Comparison of ENCODE assay signal across 24 cellular contexts in genomic region chr3:52172262-52172757, GRCh38. TPM values are rescaled to one million over a fixed set of nuclear protein-coding genes. Genes with fewer than 3 reads are reported as not detected.
"Had no signal": no experiment of that assay in that cellular context is flagged by ENCODE, and none has a peak within 500 bp of the region (broad histone marks: within the 10 kb centered on the region; RNA-seq: fewer than 3 reads in every experiment).

No MANE protein-coding gene starts in this region.

- H3K4me1 ChIP-seq: heart right ventricle, right atrium auricular region, upper lobe of right lung had no signal

- H3K9me3 Mint-ChIP-seq: activated naive CD4-positive, alpha-beta T cell treated with anti-CD3 and anti-CD28 coated beads, Interleukin-2, amount 50 U/mL, for 72 hours; immature natural killer cell; naive thymus-derived CD8-positive, alpha-beta T cell had no signal

- H3K4me3 Mint-ChIP-seq: immature natural killer cell; naive thymus-derived CD8-positive, alpha-beta T cell; T-helper 17 cell had no signal

- H3K4me1 Mint-ChIP-seq: immature natural killer cell had no signal

- DNase-seq: activated CD4-positive, alpha-beta T cell treated with anti-CD3 and anti-CD28 coated beads for 1 hour; activated CD8-positive, alpha-beta memory T cell treated with anti-CD3 and anti-CD28 coated beads for 24 hours; activated CD8-positive, alpha-beta memory T cell treated with anti-CD3 and anti-CD28 coated beads, Interleukin-2, amount 50 U/mL, for 48 hours; activated gamma-delta T cell; activated T-cell treated with anti-CD3 and anti-CD28 coated beads, Interleukin-2, amount 50 U/mL, for 48 hours; heart right ventricle; immature natural killer cell; mesendoderm; stimulated activated CD4-positive, alpha-beta T cell treated with anti-CD3 and anti-CD28 coated beads, Interleukin-4, amount 100 ng/mL, for 1 hour; stomach; T-helper 17 cell; upper lobe of right lung had no signal

- H3K36me3 Mint-ChIP-seq: activated naive CD4-positive, alpha-beta T cell treated with anti-CD3 and anti-CD28 coated beads, Interleukin-2, amount 50 U/mL, for 72 hours; immature natural killer cell; naive thymus-derived CD8-positive, alpha-beta T cell had no signal

- H3K27me3 Mint-ChIP-seq: progenitor cell of endocrine pancreas had no signal

- H3K9me3 ChIP-seq: adrenal gland, heart right ventricle, neutrophil, right atrium auricular region, stomach, thoracic aorta, upper lobe of right lung had no signal

- H3K4me3 ChIP-seq: adrenal gland, cardiac muscle cell, heart right ventricle, right atrium auricular region, stomach, thoracic aorta, upper lobe of right lung had no signal

- H3K36me3 ChIP-seq: adrenal gland, cardiac muscle cell, heart right ventricle, neutrophil, right atrium auricular region, stomach, thoracic aorta, upper lobe of right lung had no signal

- H3K27me3 ChIP-seq: adrenal gland, cardiac muscle cell, heart right ventricle, neutrophil, right atrium auricular region, stomach, upper lobe of right lung had no signal

- H3K27ac Mint-ChIP-seq: progenitor cell of endocrine pancreas, T-helper 17 cell had no signal

- H3K27ac ChIP-seq: cardiac muscle cell, heart right ventricle, neutrophil, right atrium auricular region, stomach, thoracic aorta, upper lobe of right lung, VCaP had no signal

- ATAC-seq: heart right ventricle; naive thymus-derived CD8-positive, alpha-beta T cell; T-helper 17 cell; upper lobe of right lung had no signal

RNA-seq across cellular contexts. Expression of gene TLR9, which starts 53.1 kb away (rescaled TPM):
- total RNA-seq: frontal cortex, liver, progenitor cell of endocrine pancreas, right atrium auricular region, skeletal muscle tissue, stomach, thoracic aorta had no signal
- polyA plus RNA-seq: cardiac muscle cell; immature natural killer cell; naive thymus-derived CD8-positive, alpha-beta T cell had no signal
